ENCODE assay signal across 19 cellular contexts in genomic region chr6:105645958-105646357, GRCh38.
DNase-seq lines count a peak whose midpoint lies in the region; ATAC-seq, FAIRE-seq and TF ChIP-seq lines count a peak whose summit lies in the region.
"Had no signal": no experiment of that assay in that cellular context is flagged by ENCODE, and none has a peak within 500 bp of the region (broad histone marks: within the 10 kb centered on the region; RNA-seq: fewer than 3 reads in every experiment).

No MANE protein-coding gene starts in this region.

- peak overlapping the region; percentile 60 for H3K4me3 Mint-ChIP-seq in activated CD8-positive, alpha-beta memory T cell treated with anti-CD3 and anti-CD28 coated beads, Interleukin-2, amount 10 ng/mL, durations not matched to agents 7 days and 5 days
- H3K4me3 Mint-ChIP-seq in activated CD4-positive, alpha-beta memory T cell treated with anti-CD3 and anti-CD28 coated beads, Interleukin-2, amount 10 ng/mL, durations not matched to agents 7 days and 5 days, result peak overlapping the region; percentile 40
- H3K4me3 Mint-ChIP-seq in endothelial cell (ENCODE audit: unreplicated experiment), result no peak overlapping the region
- H3K4me3 Mint-ChIP-seq: CD14-positive monocyte had no signal

- peaks cover 12% of the 10 kb centered on the region for H3K9me3 Mint-ChIP-seq in activated CD8-positive, alpha-beta memory T cell treated with anti-CD3 and anti-CD28 coated beads, Interleukin-2, amount 10 ng/mL, durations not matched to agents 7 days and 5 days (ENCODE audit: low read depth)
- peaks cover 28% of the 10 kb centered on the region for H3K9me3 Mint-ChIP-seq in activated CD4-positive, alpha-beta memory T cell treated with anti-CD3 and anti-CD28 coated beads, Interleukin-2, amount 10 ng/mL, durations not matched to agents 7 days and 5 days
- H3K9me3 Mint-ChIP-seq in endothelial cell (ENCODE audit: unreplicated experiment), result no peaks in the 10 kb centered on the region

- H3K4me1 ChIP-seq in foreskin keratinocyte, result peaks cover 22% of the 10 kb centered on the region
- H3K4me1 ChIP-seq in stomach smooth muscle (ENCODE audit: control insufficient read depth, insufficient read depth, low read length), result peaks cover 5% of the 10 kb centered on the region
- H3K4me1 ChIP-seq: prostate gland had no signal

- CTCF ChIA-PET in activated CD8-positive, alpha-beta memory T cell treated with anti-CD3 and anti-CD28 coated beads, Interleukin-2, amount 10 ng/mL, durations not matched to agents 7 days and 5 days (lab: Charles Lee), result interaction anchor here (0.8 to 2.4 kb wide), 9 partner anchors 12 to 347 kb away, joined by 3 to 15 read pairs (median 7); no protein-coding TSS in a partner anchor
- CTCF ChIA-PET in activated CD4-positive, alpha-beta memory T cell treated with anti-CD3 and anti-CD28 coated beads, Interleukin-2, amount 10 ng/mL, durations not matched to agents 7 days and 5 days (lab: Charles Lee), result interaction anchor here (1.2 to 2.0 kb wide), 6 partner anchors 12 to 577 kb away, joined by 3 to 6 read pairs (median 3); no protein-coding TSS in a partner anchor

- H3K27me3 Mint-ChIP-seq in activated CD8-positive, alpha-beta memory T cell treated with anti-CD3 and anti-CD28 coated beads, Interleukin-2, amount 10 ng/mL, durations not matched to agents 7 days and 5 days, result no peaks in the 10 kb centered on the region
- H3K27me3 Mint-ChIP-seq in activated CD4-positive, alpha-beta memory T cell treated with anti-CD3 and anti-CD28 coated beads, Interleukin-2, amount 10 ng/mL, durations not matched to agents 7 days and 5 days, result no peaks in the 10 kb centered on the region
- H3K27me3 Mint-ChIP-seq in endothelial cell (ENCODE audit: unreplicated experiment), result no peaks in the 10 kb centered on the region

- no peak overlapping the region for H3K9ac ChIP-seq in stomach smooth muscle (ENCODE audit: low read length in 2 of 2)

- no peaks in the 10 kb centered on the region for H3K27me3 ChIP-seq in foreskin keratinocyte
- H3K27me3 ChIP-seq in stomach smooth muscle (ENCODE audit: control insufficient read depth in 1 of 2, insufficient read depth in 2 of 2, low read length in 2 of 2), result no peaks in the 10 kb centered on the region
- H3K27me3 ChIP-seq: stomach had no signal

- peaks cover 89% of the 10 kb centered on the region for H3K4me1 Mint-ChIP-seq in activated CD8-positive, alpha-beta memory T cell treated with anti-CD3 and anti-CD28 coated beads, Interleukin-2, amount 10 ng/mL, durations not matched to agents 7 days and 5 days
- peaks cover 83% of the 10 kb centered on the region for H3K4me1 Mint-ChIP-seq in activated CD4-positive, alpha-beta memory T cell treated with anti-CD3 and anti-CD28 coated beads, Interleukin-2, amount 10 ng/mL, durations not matched to agents 7 days and 5 days
- H3K4me1 Mint-ChIP-seq in endothelial cell (ENCODE audit: unreplicated experiment), result no peaks in the 10 kb centered on the region

- TF ChIP-seq CTCF in foreskin keratinocyte (conservative IDR thresholded peaks at IDR 0.05), result no peak
- no peak for TF ChIP-seq CTCF in endothelial cell (IDR thresholded peaks at IDR 0.05; ENCODE audit: unreplicated experiment)

- H3K4me3 ChIP-seq in stomach smooth muscle (ENCODE audit: low read length in 2 of 2), result no peak overlapping the region
- H3K4me3 ChIP-seq: HAP-1, prostate gland, stomach had no signal

- FAIRE-seq in frontal cortex (lab: Jason Lieb, UNC), result no peak
- FAIRE-seq: islet of Langerhans, urothelium cell line had no signal

- ATAC-seq in activated CD8-positive, alpha-beta memory T cell treated with anti-CD3 and anti-CD28 coated beads, Interleukin-2, amount 10 ng/mL, durations not matched to agents 7 days and 5 days, result peak; percentile 37
- ATAC-seq in foreskin keratinocyte, result no peak

- DNase-seq in activated CD8-positive, alpha-beta memory T cell treated with anti-CD3 and anti-CD28 coated beads, Interleukin-2, amount 10 ng/mL, durations not matched to agents 7 days and 5 days, result no peak
- no peak for DNase-seq in activated CD8-positive, alpha-beta memory T cell treated with anti-CD3 and anti-CD28 coated beads, Interleukin-2, amount 50 U/mL, for 4 hours
- DNase-seq in activated CD4-positive, alpha-beta memory T cell treated with anti-CD3 and anti-CD28 coated beads, Interleukin-2, amount 10 ng/mL, durations not matched to agents 7 days and 5 days, result no peak
- DNase-seq in foreskin keratinocyte (no peak), ecto neural progenitor cell (ENCODE audit: low spot score) (no peak), frontal cortex (ENCODE audit: low spot score in 2 of 2) (no peak), endothelial cell (ENCODE audit: low spot score) (no peak)
- DNase-seq: Kasumi-1; NCI-H1417 treated with DMSO at 0.1 percent for 48 hours; NCI-H226; stimulated activated CD4-positive, alpha-beta T cell treated with anti-CD3 and anti-CD28 coated beads, Interleukin-12 subunit alpha, Interleukin-12 subunit beta, amount 100 ng/mL, for 4 hours; stomach had no signal

- H3K27ac Mint-ChIP-seq in activated CD8-positive, alpha-beta memory T cell treated with anti-CD3 and anti-CD28 coated beads, Interleukin-2, amount 10 ng/mL, durations not matched to agents 7 days and 5 days, result peak overlapping the region; percentile 99
- H3K27ac Mint-ChIP-seq in activated CD4-positive, alpha-beta memory T cell treated with anti-CD3 and anti-CD28 coated beads, Interleukin-2, amount 10 ng/mL, durations not matched to agents 7 days and 5 days, result peak overlapping the region; percentile 98
- no peak overlapping the region for H3K27ac Mint-ChIP-seq in endothelial cell (ENCODE audit: unreplicated experiment)
- H3K27ac Mint-ChIP-seq: CD14-positive monocyte had no signal

- POLR2A ChIA-PET in activated CD4-positive, alpha-beta memory T cell treated with anti-CD3 and anti-CD28 coated beads, Interleukin-2, amount 10 ng/mL, durations not matched to agents 7 days and 5 days (lab: Charles Lee), result interaction anchor here (0.5 to 5.5 kb wide), 36 partner anchors 9 to 544 kb away, joined by 3 to 50 read pairs (median 5); partner anchors contain the start of gene PRDM1

- H3K36me3 Mint-ChIP-seq in activated CD8-positive, alpha-beta memory T cell treated with anti-CD3 and anti-CD28 coated beads, Interleukin-2, amount 10 ng/mL, durations not matched to agents 7 days and 5 days, result peaks cover 46% of the 10 kb centered on the region
- H3K36me3 Mint-ChIP-seq in activated CD4-positive, alpha-beta memory T cell treated with anti-CD3 and anti-CD28 coated beads, Interleukin-2, amount 10 ng/mL, durations not matched to agents 7 days and 5 days (ENCODE audit: low read depth), result peaks cover 62% of the 10 kb centered on the region
- no peaks in the 10 kb centered on the region for H3K36me3 Mint-ChIP-seq in endothelial cell (ENCODE audit: low read depth, unreplicated experiment)
- H3K36me3 Mint-ChIP-seq: CD14-positive monocyte had no signal

- no peaks in the 10 kb centered on the region for H3K9me3 ChIP-seq in stomach smooth muscle (ENCODE audit: control insufficient read depth in 2 of 2, low read length in 2 of 2)
- H3K9me3 ChIP-seq: HAP-1, prostate gland, stomach had no signal

- no peaks in the 10 kb centered on the region for H3K36me3 ChIP-seq in stomach smooth muscle (ENCODE audit: control insufficient read depth in 2 of 2, insufficient read depth in 2 of 2, low read length in 2 of 2)
- H3K36me3 ChIP-seq: HAP-1, prostate gland, stomach had no signal

- peak overlapping the region; percentile 66 for H3K27ac ChIP-seq in foreskin keratinocyte
- H3K27ac ChIP-seq in stomach smooth muscle (ENCODE audit: low read length), result peak overlapping the region; percentile 62
- H3K27ac ChIP-seq: prostate gland, RWPE1 had no signal
